ENCODE assay signal across 26 cellular contexts in genomic region chr2:166677996-166678395, GRCh38.
"Had no signal": no experiment of that assay in that cellular context is flagged by ENCODE, and none has a peak within 500 bp of the region (broad histone marks: within the 10 kb centered on the region; RNA-seq: fewer than 3 reads in every experiment).

No MANE protein-coding gene starts in this region.

- H3K27me3 ChIP-seq: colonic mucosa, esophagus squamous epithelium, gastrocnemius medialis, heart right ventricle, left lung had no signal

- H3K9me3 ChIP-seq: colonic mucosa, esophagus squamous epithelium, gastrocnemius medialis, heart right ventricle, left lung, lower lobe of right lung had no signal

- H3K27ac ChIP-seq: colonic mucosa, epithelial cell of prostate, esophagus squamous epithelium, gastrocnemius medialis, heart right ventricle, left lung, lower lobe of right lung had no signal

- DNase-seq: colonic mucosa; cortex of kidney; effector CD8-positive, alpha-beta T cell; effector memory CD8-positive, alpha-beta T cell; endodermal cell; erythroblast; esophagus squamous epithelium; foreskin fibroblast; foreskin melanocyte; gastrocnemius medialis; glutamatergic neuron; head of caudate nucleus; heart right ventricle; hippocampal formation; left cardiac atrium; left lung; left ventricle myocardium superior; lower lobe of right lung; mesendoderm; midbrain; naive thymus-derived CD4-positive, alpha-beta T cell had no signal

- ATAC-seq: effector memory CD8-positive, alpha-beta T cell; esophagus mucosa; gastrocnemius medialis; heart right ventricle; left cardiac atrium; left lung; left ventricle myocardium superior; lower lobe of right lung; naive thymus-derived CD4-positive, alpha-beta T cell had no signal

- FAIRE-seq: endometrium, islet of Langerhans, keratinocyte had no signal

- H3K36me3 ChIP-seq: colonic mucosa, esophagus squamous epithelium, gastrocnemius medialis, heart right ventricle, left lung, lower lobe of right lung had no signal

- H3K4me3 ChIP-seq: colonic mucosa, esophagus squamous epithelium, gastrocnemius medialis, heart right ventricle, left lung, lower lobe of right lung had no signal

- H3K4me1 ChIP-seq: colonic mucosa, esophagus squamous epithelium, gastrocnemius medialis, left lung, lower lobe of right lung had no signal
